Comparison of ENCODE assay signal across 6 cellular contexts in genomic region chr4:18014269-18014668, GRCh38.
"Had no signal": no experiment of that assay in that cellular context is flagged by ENCODE, and none has a peak within 500 bp of the region (broad histone marks: within the 10 kb centered on the region; RNA-seq: fewer than 3 reads in every experiment).

No MANE protein-coding gene starts in this region.

- H3K4me3 ChIP-seq: GM23338, K562 had no signal

- ATAC-seq: GM23338, K562 had no signal

- DNase-seq: H9, HCEC 1CT, IMR-90, KG1 had no signal

- H3K4me3 Mint-ChIP-seq: GM23338, H9 had no signal

- H3K4me2 ChIP-seq: GM23338 had no signal

- H3K9me3 Mint-ChIP-seq: GM23338, H9 had no signal

- H2AFZ ChIP-seq: GM23338 had no signal
